Comparison of ENCODE assay signal across 8 cellular contexts in the genomic region with DNA sequence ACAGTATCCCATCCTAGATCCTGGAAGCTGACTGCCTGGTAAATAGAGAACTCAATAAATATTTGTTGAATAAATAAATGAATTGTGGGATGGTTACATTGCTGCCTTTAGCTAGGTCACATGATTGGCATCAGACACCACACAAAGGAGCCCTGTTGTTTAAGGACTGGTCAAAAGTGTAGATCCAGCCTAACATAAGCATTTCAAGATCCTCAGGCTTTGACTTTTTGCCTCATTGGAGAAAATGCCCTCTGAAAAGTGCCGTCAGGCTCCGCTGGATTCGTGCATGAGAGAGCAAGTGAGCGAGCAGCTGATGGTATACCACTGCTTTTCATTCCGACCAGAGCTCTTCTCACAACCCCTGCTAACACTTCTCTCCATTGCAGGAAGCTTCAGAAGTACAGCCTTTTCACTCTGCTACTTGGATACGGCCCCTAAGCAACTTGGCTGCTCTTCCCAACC. TPM values are rescaled to one million over a fixed set of nuclear protein-coding genes. Genes with fewer than 3 reads are reported as not detected.
DNase-seq lines count a peak whose midpoint lies in the region; ATAC-seq, FAIRE-seq and TF ChIP-seq lines count a peak whose summit lies in the region.

No MANE protein-coding gene starts in this region.

- no peaks in the 10 kb centered on the region for H3K9me3 Mint-ChIP-seq in activated naive CD8-positive, alpha-beta T cell treated with anti-CD3 and anti-CD28 coated beads, Interleukin-2, amount 50 U/mL, for 24 hours

- peaks cover 18% of the 10 kb centered on the region for H3K36me3 Mint-ChIP-seq in activated naive CD8-positive, alpha-beta T cell treated with anti-CD3 and anti-CD28 coated beads, Interleukin-2, amount 50 U/mL, for 24 hours (ENCODE audit: low read depth)

- peak overlapping the region; percentile 64 for H3K27ac Mint-ChIP-seq in activated naive CD8-positive, alpha-beta T cell treated with anti-CD3 and anti-CD28 coated beads, Interleukin-2, amount 50 U/mL, for 24 hours

- H3K4me3 ChIP-seq in kidney (ENCODE audit: low read length in 2 of 2) (peak overlapping the region; percentile 20 to 36), stomach smooth muscle (ENCODE audit: low read length in 2 of 2) (peak overlapping the region in 1 of 2 donors; percentile 17)

- H3K4me3 Mint-ChIP-seq in activated naive CD8-positive, alpha-beta T cell treated with anti-CD3 and anti-CD28 coated beads, Interleukin-2, amount 50 U/mL, for 24 hours: peak overlapping the region; percentile 100

- no peak for TF ChIP-seq CTCF in kidney (IDR thresholded peaks at IDR 0.05; ENCODE audit: borderline replicate concordance, extremely low read depth, insufficient read depth)

- FAIRE-seq in kidney (lab: Jason Lieb, UNC): no peak

- no peaks in the 10 kb centered on the region for H3K27me3 ChIP-seq in stomach smooth muscle (ENCODE audit: control insufficient read depth in 1 of 2, insufficient read depth in 2 of 2, low read length in 2 of 2)

- H3K36me3 ChIP-seq in ES-I3 (ENCODE audit: insufficient read depth, low read length): peaks cover under 1% of the 10 kb centered on the region; the same call in 1 of the 2 replicates
- no peaks in the 10 kb centered on the region for H3K36me3 ChIP-seq in kidney (ENCODE audit: control insufficient read depth in 1 of 2, insufficient read depth in 2 of 2, low read length in 2 of 2)
- H3K36me3 ChIP-seq in stomach smooth muscle (ENCODE audit: control insufficient read depth in 2 of 2, insufficient read depth in 2 of 2, low read length in 2 of 2): peaks cover 0 to 3% of the 10 kb centered on the region in 2 donors

- intact Hi-C loops in kidney (cut with DNase I): no loop called here

- H3K4me1 Mint-ChIP-seq in activated naive CD8-positive, alpha-beta T cell treated with anti-CD3 and anti-CD28 coated beads, Interleukin-2, amount 50 U/mL, for 24 hours: peaks cover 41% of the 10 kb centered on the region

- DNase-seq in activated naive CD8-positive, alpha-beta T cell treated with anti-CD3 and anti-CD28 coated beads, Interleukin-2, amount 50 U/mL, for 24 hours: no peak
- no peak for DNase-seq in kidney
- DNase-seq in NCI-H1694 treated with DMSO at 0.1 percent for 48 hours (lab: John Stamatoyannopoulos, UW): no peak
- no peak for DNase-seq in H4 (ENCODE audit: low spot score)
- DNase-seq in GDM1 (lab: John Stamatoyannopoulos, UW): no peak

- H3K9me3 ChIP-seq in ES-I3 (ENCODE audit: control insufficient read depth, insufficient read depth, low read length) (no peaks in the 10 kb centered on the region), kidney (ENCODE audit: control insufficient read depth in 1 of 2, low read length in 2 of 2) (no peaks in the 10 kb centered on the region), stomach smooth muscle (ENCODE audit: control insufficient read depth in 2 of 2, low read length in 2 of 2) (no peaks in the 10 kb centered on the region)

- H3K4me1 ChIP-seq in ES-I3 (ENCODE audit: insufficient read depth, low read length): peaks cover 8% of the 10 kb centered on the region; the same call in 1 of the 2 replicates
- H3K4me1 ChIP-seq in kidney (ENCODE audit: control insufficient read depth in 1 of 2, insufficient read depth in 1 of 2, low read depth in 1 of 2, low read length in 2 of 2): peaks cover 9 to 15% of the 10 kb centered on the region in 2 donors
- peaks cover 14% of the 10 kb centered on the region for H3K4me1 ChIP-seq in stomach smooth muscle (ENCODE audit: control insufficient read depth, insufficient read depth, low read length)

- H3K27me3 Mint-ChIP-seq in activated naive CD8-positive, alpha-beta T cell treated with anti-CD3 and anti-CD28 coated beads, Interleukin-2, amount 50 U/mL, for 24 hours: no peaks in the 10 kb centered on the region

- peak; percentile 26 for ATAC-seq in HG03139 (IDR thresholded peaks at IDR 0.05; ENCODE audit: unreplicated experiment)
- no peak for ATAC-seq in activated naive CD8-positive, alpha-beta T cell treated with anti-CD3 and anti-CD28 coated beads, Interleukin-2, amount 50 U/mL, for 24 hours

- peak overlapping the region; percentile 38 to 99 for H3K27ac ChIP-seq in kidney (ENCODE audit: low read depth in 2 of 2, low read length in 2 of 2)
- H3K27ac ChIP-seq in stomach smooth muscle (ENCODE audit: low read length): peak overlapping the region; percentile 97

- H3K9ac ChIP-seq in ES-I3 (ENCODE audit: low read depth, low read length) (peak overlapping the region; percentile 38; the same call in 1 of the 2 replicates), kidney (ENCODE audit: low read length in 2 of 2) (no peak overlapping the region), stomach smooth muscle (ENCODE audit: low read length in 2 of 2) (peak overlapping the region in 1 of 2 donors; percentile 7)

RNA-seq across cellular contexts. Expression of a gene that starts 1.3 kb away (rescaled TPM):
- 55.5 TPM for total RNA-seq in kidney
- 14.3 TPM for polyA plus RNA-seq in kidney (ENCODE audit: insufficient read depth, low read depth, low replicate concordance)
- 27.9 and 35.4 TPM in 2 replicates for total RNA-seq in H4 (2014; rRNA removed; shearing (Covaris generic))

RNA-seq across cellular contexts. Expression of a gene that starts 31.6 kb away (rescaled TPM):
- total RNA-seq in kidney: 6.5 TPM
- polyA plus RNA-seq in kidney (ENCODE audit: insufficient read depth, low read depth, low replicate concordance): 4.7 TPM
- 1.3 and 3.1 TPM in 2 replicates for total RNA-seq in H4 (2014; rRNA removed; shearing (Covaris generic))

RNA-seq across cellular contexts. Expression of a gene that starts 55.5 kb away (rescaled TPM):
- 20.7 TPM for total RNA-seq in kidney
- 10.0 TPM for polyA plus RNA-seq in kidney (ENCODE audit: insufficient read depth, low read depth, low replicate concordance)
- total RNA-seq in H4 (2014; rRNA removed; shearing (Covaris generic)): 4.8 and 5.3 TPM in 2 replicates
